Comparison of ENCODE assay signal across 12 cellular contexts in genomic region chr6:112503210-112503609, GRCh38.
DNase-seq lines count a peak whose midpoint lies in the region; ATAC-seq and TF ChIP-seq lines count a peak whose summit lies in the region.
"Had no signal": no experiment of that assay in that cellular context is flagged by ENCODE, and none has a peak within 500 bp of the region (broad histone marks: within the 10 kb centered on the region; RNA-seq: fewer than 3 reads in every experiment).

No MANE protein-coding gene starts in this region.

- no peaks in the 10 kb centered on the region for H3K79me2 ChIP-seq in Loucy (ENCODE audit: insufficient read depth, low read length)

- no peaks in the 10 kb centered on the region for H3F3A ChIP-seq in Loucy (ENCODE audit: low read depth)

- H3K4me1 ChIP-seq in Loucy (ENCODE audit: insufficient read depth, low read length, poor library complexity, severe bottlenecking) (no peaks in the 10 kb centered on the region), skeletal muscle satellite cell (ENCODE audit: control insufficient read depth, insufficient read depth, low read length) (peaks cover 12% of the 10 kb centered on the region)

- H4K20me1 ChIP-seq in Loucy (ENCODE audit: insufficient read depth, low read length, poor library complexity, severe bottlenecking), result no peaks in the 10 kb centered on the region

- H3K27me3 ChIP-seq in Loucy (ENCODE audit: insufficient read depth, low read length, poor library complexity, severe bottlenecking) (no peaks in the 10 kb centered on the region), skeletal muscle satellite cell (ENCODE audit: control insufficient read depth, insufficient read depth, low read length) (no peaks in the 10 kb centered on the region)
- H3K27me3 ChIP-seq: heart left ventricle, right atrium auricular region had no signal

- peak in 35 of 56 donors; percentile 0 to 54 (median 17) for DNase-seq in amygdala (lab: John Stamatoyannopoulos, UW)
- peak; percentile 12 for DNase-seq in iPS-NIHi7 (ENCODE audit: extremely low spot score)
- no peak for DNase-seq in germinal center (ENCODE audit: low spot score)
- DNase-seq in DMS 273 (lab: John Stamatoyannopoulos, UW; ENCODE audit: unreplicated experiment), result no peak
- DNase-seq: COR-L47, heart left ventricle, mammary epithelial cell, NCI-H187 treated with DMSO at 0.1 percent for 48 hours had no signal

- H3K9me3 ChIP-seq in Loucy (ENCODE audit: insufficient read depth, low read depth, low read length) (no peaks in the 10 kb centered on the region), skeletal muscle satellite cell (replicated peaks; ENCODE audit: low read length) (no peaks in the 10 kb centered on the region)
- H3K9me3 ChIP-seq: heart left ventricle, right atrium auricular region had no signal

- no peaks in the 10 kb centered on the region for H3K9me2 ChIP-seq in Loucy (replicated peaks; ENCODE audit: low read depth, low read length)

- no peak overlapping the region for H3K4me3 ChIP-seq in Loucy (ENCODE audit: low read length, poor library complexity, severe bottlenecking)
- H3K4me3 ChIP-seq in skeletal muscle satellite cell (ENCODE audit: low read length), result no peak overlapping the region
- H3K4me3 ChIP-seq: heart left ventricle, right atrium auricular region had no signal

- H3K36me3 ChIP-seq in Loucy (ENCODE audit: insufficient read depth, low read length) (no peaks in the 10 kb centered on the region), skeletal muscle satellite cell (ENCODE audit: insufficient read depth, low read length) (no peaks in the 10 kb centered on the region)
- H3K36me3 ChIP-seq: heart left ventricle, right atrium auricular region had no signal

- H3K4me2 ChIP-seq in Loucy (ENCODE audit: low read depth, low read length, poor library complexity, severe bottlenecking) (no peak overlapping the region), skeletal muscle satellite cell (ENCODE audit: low read length) (peak overlapping the region; percentile 24)

- no peak overlapping the region for H3K9ac ChIP-seq in Loucy (ENCODE audit: low read depth, low read length, poor library complexity, severe bottlenecking)
- no peak overlapping the region for H3K9ac ChIP-seq in skeletal muscle satellite cell (ENCODE audit: low read depth, low read length)

- ATAC-seq in HG03196 (IDR thresholded peaks at IDR 0.05; ENCODE audit: unreplicated experiment), result no peak
- ATAC-seq: heart left ventricle had no signal

- no peak for TF ChIP-seq CTCF in Loucy (conservative IDR thresholded peaks at IDR 0.05; ENCODE audit: low read length)

- peak overlapping the region; percentile 25; the same call in 1 of the 2 replicates for H2AFZ ChIP-seq in Loucy (ENCODE audit: low read length)

Comparison
In these comparisons a context has a peak if more than half of its experiments do, and no peak if none do; other contexts are left out.
1. DNase-seq: peak in amygdala (35 of 56) and iPS-NIHi7 (single experiment); none in germinal center (single experiment) and DMS 273 (single experiment).